Comparison of ENCODE assay signal across 9 cellular contexts in the genomic region with DNA sequence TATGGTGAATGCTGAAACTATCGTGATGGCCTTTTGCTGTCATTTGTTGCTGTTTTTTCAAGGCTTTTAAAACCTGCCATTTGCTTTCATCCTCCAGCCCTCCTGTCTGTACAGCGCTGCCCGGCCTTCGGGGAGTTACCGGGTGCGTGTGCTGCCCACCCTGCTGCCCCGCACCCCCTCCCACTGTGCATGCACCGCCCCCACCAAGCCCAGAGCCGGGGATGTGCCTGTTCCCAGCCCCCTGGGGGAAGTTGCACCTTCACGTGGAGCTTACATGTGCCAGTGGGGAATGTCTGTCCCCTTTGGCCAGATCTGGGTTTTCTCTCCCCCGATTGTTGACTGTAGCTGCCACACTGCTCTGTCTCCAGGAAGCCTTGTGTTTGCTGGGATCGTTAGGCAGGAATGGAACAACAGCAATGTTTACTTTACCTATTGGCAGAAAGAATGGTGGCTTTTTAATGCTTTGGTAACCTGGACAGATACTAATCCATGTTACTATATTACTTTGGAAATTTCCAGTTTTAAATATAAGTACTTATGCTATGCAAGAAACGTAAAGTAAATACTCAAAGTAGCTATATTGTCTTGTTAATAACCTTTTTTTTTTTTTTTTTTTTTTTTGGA.
DNase-seq lines count a peak whose midpoint lies in the region; ATAC-seq and TF ChIP-seq lines count a peak whose summit lies in the region.
"Had no signal": no experiment of that assay in that cellular context is flagged by ENCODE, and none has a peak within 500 bp of the region (broad histone marks: within the 10 kb centered on the region; RNA-seq: fewer than 3 reads in every experiment).

No MANE protein-coding gene starts in this region.

- peak; percentile 67 for ATAC-seq in left lobe of liver

- H3K9me3 Mint-ChIP-seq in activated T-helper 1 cell treated with anti-CD3 and anti-CD28 coated beads, Interleukin-12 subunit alpha, Interleukin-12 subunit beta, Interleukin-2, Interleukin-4 antibody, amounts not matched to agents 30 ng/mL and 10 ng/mL and 1 ng/mL, durations not matched to agents 14 hours and 24 hours and 36 hours, result no peaks in the 10 kb centered on the region

- H3K27me3 Mint-ChIP-seq in activated T-helper 1 cell treated with anti-CD3 and anti-CD28 coated beads, Interleukin-12 subunit alpha, Interleukin-12 subunit beta, Interleukin-2, Interleukin-4 antibody, amounts not matched to agents 30 ng/mL and 10 ng/mL and 1 ng/mL, durations not matched to agents 14 hours and 24 hours and 36 hours (ENCODE audit: insufficient read depth), result no peaks in the 10 kb centered on the region

- H3K27me3 ChIP-seq in subcutaneous abdominal adipose tissue (ENCODE audit: control insufficient read depth in 5 of 5, insufficient read depth in 4 of 5, low read length in 5 of 5), result no peaks in the 10 kb centered on the region

- H3K9me3 ChIP-seq in subcutaneous abdominal adipose tissue (ENCODE audit: control insufficient read depth in 5 of 5, low read length in 5 of 5) (no peaks in the 10 kb centered on the region), OCI-LY7 (ENCODE audit: low read length) (no peaks in the 10 kb centered on the region)

- TF ChIP-seq CTCF in GM13976 (IDR thresholded peaks at IDR 0.05; ENCODE audit: borderline replicate concordance, control extremely low read depth, extremely low read depth, insufficient read depth, missing control alignments) (no peak), OCI-LY7 (conservative IDR thresholded peaks at IDR 0.05; ENCODE audit: low read length) (no peak)

- no TSS peak for BruUV-seq in OCI-LY7 (replicated peaks; lab: Mats Ljungman, UMichigan)

- H3K79me2 ChIP-seq in OCI-LY7 (ENCODE audit: insufficient read depth, low read depth, low read length), result peaks cover 52% of the 10 kb centered on the region; the same call in 1 of the 2 replicates

- peaks cover 0 to 18% (median 9%) of the 10 kb centered on the region in 5 donors for H3K36me3 ChIP-seq in subcutaneous abdominal adipose tissue (ENCODE audit: control insufficient read depth in 5 of 5, insufficient read depth in 5 of 5, low read length in 5 of 5)
- peaks cover 73% of the 10 kb centered on the region for H3K36me3 ChIP-seq in OCI-LY7 (ENCODE audit: insufficient read depth, low read length)

- H3K4me2 ChIP-seq in OCI-LY7 (ENCODE audit: low read length), result no peak overlapping the region

- H3K4me3 Mint-ChIP-seq in activated T-helper 1 cell treated with anti-CD3 and anti-CD28 coated beads, Interleukin-12 subunit alpha, Interleukin-12 subunit beta, Interleukin-2, Interleukin-4 antibody, amounts not matched to agents 30 ng/mL and 10 ng/mL and 1 ng/mL, durations not matched to agents 14 hours and 24 hours and 36 hours, result no peak overlapping the region

- CTCF ChIA-PET in OCI-LY7 (lab: Charles Lee; ENCODE audit: unreplicated experiment), result no interaction called here

- H3K27ac ChIP-seq in subcutaneous abdominal adipose tissue (ENCODE audit: low read depth, low read length) (peak overlapping the region; percentile 32), OCI-LY7 (ENCODE audit: low read depth, low read length, poor library complexity, severe bottlenecking) (no peak overlapping the region)

- H3K9ac ChIP-seq in subcutaneous abdominal adipose tissue (ENCODE audit: low read length in 5 of 5), result no peak overlapping the region

- in situ Hi-C loops in GM13976 (cut with MboI; ENCODE audit: low sequenced_read_pairs, unreplicated experiment), result no loop called here

- H3K27ac Mint-ChIP-seq in activated T-helper 1 cell treated with anti-CD3 and anti-CD28 coated beads, Interleukin-12 subunit alpha, Interleukin-12 subunit beta, Interleukin-2, Interleukin-4 antibody, amounts not matched to agents 30 ng/mL and 10 ng/mL and 1 ng/mL, durations not matched to agents 14 hours and 24 hours and 36 hours, result peak overlapping the region; percentile 18

- peaks cover 40% of the 10 kb centered on the region for H3K4me1 Mint-ChIP-seq in activated T-helper 1 cell treated with anti-CD3 and anti-CD28 coated beads, Interleukin-12 subunit alpha, Interleukin-12 subunit beta, Interleukin-2, Interleukin-4 antibody, amounts not matched to agents 30 ng/mL and 10 ng/mL and 1 ng/mL, durations not matched to agents 14 hours and 24 hours and 36 hours (ENCODE audit: low read depth)

- H4K20me1 ChIP-seq in OCI-LY7 (ENCODE audit: insufficient read depth, low read length), result peaks cover 9% of the 10 kb centered on the region; the same call in 1 of the 2 replicates

- no peak overlapping the region for H2AFZ ChIP-seq in OCI-LY7 (ENCODE audit: low read length)

- POLR2A ChIA-PET in OCI-LY7 (lab: Charles Lee), result interaction anchor here (0.6 to 1.1 kb wide), 4 partner anchors 21 to 60 kb away, joined by 3 to 9 read pairs (median 3); no protein-coding TSS in a partner anchor

- H3K4me1 ChIP-seq in subcutaneous abdominal adipose tissue (ENCODE audit: control insufficient read depth in 5 of 5, insufficient read depth in 5 of 5, low read length in 5 of 5) (peaks cover 3 to 91% (median 29%) of the 10 kb centered on the region in 5 donors), OCI-LY7 (ENCODE audit: insufficient read depth, low read length, poor library complexity, severe bottlenecking) (no peaks in the 10 kb centered on the region)

- H3K4me3 ChIP-seq in subcutaneous abdominal adipose tissue (ENCODE audit: low read depth in 1 of 5, low read length in 5 of 5) (peak overlapping the region in 2 of 5 donors; percentile 1 to 37), OCI-LY7 (ENCODE audit: low read depth, low read length, poor library complexity, severe bottlenecking) (no peak overlapping the region)

- peaks cover 33% of the 10 kb centered on the region for H3K36me3 Mint-ChIP-seq in activated T-helper 1 cell treated with anti-CD3 and anti-CD28 coated beads, Interleukin-12 subunit alpha, Interleukin-12 subunit beta, Interleukin-2, Interleukin-4 antibody, amounts not matched to agents 30 ng/mL and 10 ng/mL and 1 ng/mL, durations not matched to agents 14 hours and 24 hours and 36 hours (ENCODE audit: low read depth)

- DNase-seq in NCI-H1417 (lab: John Stamatoyannopoulos, UW) (peak in 2 of 3 experiments; percentile 53 to 85), NCI-H1417 treated with DMSO at 0.1 percent for 48 hours (lab: John Stamatoyannopoulos, UW) (no peak), left lobe of liver (ENCODE audit: low spot score) (peak; percentile 82), GM13976 (ENCODE audit: low spot score) (no peak), OCI-LY7 (ENCODE audit: low spot score) (no peak)
- no peak for DNase-seq in activated T-helper 1 cell treated with anti-CD3 and anti-CD28 coated beads, Interleukin-12 subunit alpha, Interleukin-12 subunit beta, Interleukin-2, Interleukin-4 antibody, amounts not matched to agents 30 ng/mL and 10 ng/mL and 1 ng/mL, durations not matched to agents 14 hours and 24 hours and 36 hours (ENCODE audit: low spot score)
- no peak for DNase-seq in stimulated activated CD4-positive, alpha-beta T cell treated with anti-CD3 and anti-CD28 coated beads, Interleukin-1b, Interleukin-23, amount 100 ng/mL, for 48 hours
- DNase-seq: stimulated activated naive CD4-positive, alpha-beta T cell had no signal

- no peaks in the 10 kb centered on the region for H3K9me2 ChIP-seq in OCI-LY7 (ENCODE audit: insufficient read depth, low read length)

- intact Hi-C loops in activated T-helper 1 cell treated with anti-CD3 and anti-CD28 coated beads, Interleukin-12 subunit alpha, Interleukin-12 subunit beta, Interleukin-2, Interleukin-4 antibody, amounts not matched to agents 30 ng/mL and 10 ng/mL and 1 ng/mL, durations not matched to agents 14 hours and 24 hours and 36 hours (cut with micrococcal nuclease), result no loop called here
- intact Hi-C loops in OCI-LY7 (cut with micrococcal nuclease; ENCODE audit: unreplicated experiment), result no loop called here

Comparison
In these comparisons a context has a peak if more than half of its experiments do, and no peak if none do; other contexts are left out.
1. DNase-seq: peak in NCI-H1417 (2 of 3) and left lobe of liver (single experiment); none in NCI-H1417 treated with DMSO at 0.1 percent for 48 hours (single experiment), activated T-helper 1 cell treated with anti-CD3 and anti-CD28 coated beads, Interleukin-12 subunit alpha, Interleukin-12 subunit beta, Interleukin-2, Interleukin-4 antibody, amounts not matched to agents 30 ng/mL and 10 ng/mL and 1 ng/mL, durations not matched to agents 14 hours and 24 hours and 36 hours (single experiment), GM13976 (single experiment), stimulated activated CD4-positive, alpha-beta T cell treated with anti-CD3 and anti-CD28 coated beads, Interleukin-1b, Interleukin-23, amount 100 ng/mL, for 48 hours (single experiment) and OCI-LY7 (single experiment).